In genomic region chr1:178580876-178581275, GRCh38 we compare ENCODE assay signal across 26 cellular contexts.
A peak's percentile ranks its signal among the peaks of the same experiment; 100 is the strongest.
DNase-seq lines count a peak whose midpoint lies in the region; ATAC-seq, FAIRE-seq and TF ChIP-seq lines count a peak whose summit lies in the region.
"Had no signal": no experiment of that assay in that cellular context is flagged by ENCODE, and none has a peak within 500 bp of the region (broad histone marks: within the 10 kb centered on the region; RNA-seq: fewer than 3 reads in every experiment).

No MANE protein-coding gene starts in this region.

- H3K36me3 Mint-ChIP-seq in stimulated activated effector memory CD8-positive, alpha-beta T cell treated with anti-CD3 and anti-CD28 coated beads, Interleukin-12 subunit alpha, Interleukin-12 subunit beta, amount 100 ng/mL, for 72 hours, result no peaks in the 10 kb centered on the region
- H3K36me3 Mint-ChIP-seq: immature natural killer cell had no signal

- POLR2A ChIA-PET in HEK293T (lab: Yijun Ruan, JAX), result no interaction called here

- no peak overlapping the region for H3K4me3 Mint-ChIP-seq in stimulated activated effector memory CD8-positive, alpha-beta T cell treated with anti-CD3 and anti-CD28 coated beads, Interleukin-12 subunit alpha, Interleukin-12 subunit beta, amount 100 ng/mL, for 72 hours
- H3K4me3 Mint-ChIP-seq: activated CD8-positive, alpha-beta T cell treated with anti-CD3 and anti-CD28 coated beads for 36 hours; activated T-cell treated with anti-CD3 and anti-CD28 coated beads, Interleukin-2, amount 50 U/mL, for 24 hours; immature natural killer cell; T-helper 1 cell treated with Interleukin-12 subunit alpha and Interleukin-12 subunit beta and Interleukin-4 antibody, amounts not matched to agents 30 μg/mL and 1 μg/mL, for 36 hours had no signal

- no peak overlapping the region for H3K4me3 ChIP-seq in BLaER1 treated with 17β-estradiol and CSF1 and Interleukin-3, amounts not matched to agents 10 nM and 100 nM
- H3K4me3 ChIP-seq in MM.1S (ENCODE audit: low read length) (no peak overlapping the region; the same call in 1 of the 2 replicates), mucosa of rectum (ENCODE audit: low read length in 2 of 2) (no peak overlapping the region), suprapubic skin (no peak overlapping the region), small intestine (ENCODE audit: low read depth in 1 of 2, low read length in 2 of 2) (no peak overlapping the region)
- H3K4me3 ChIP-seq: A549, cardiac muscle cell, left ventricle myocardium inferior, MG63, SJCRH30 had no signal

- no peaks in the 10 kb centered on the region for H3K9me3 Mint-ChIP-seq in stimulated activated effector memory CD8-positive, alpha-beta T cell treated with anti-CD3 and anti-CD28 coated beads, Interleukin-12 subunit alpha, Interleukin-12 subunit beta, amount 100 ng/mL, for 72 hours
- H3K9me3 Mint-ChIP-seq: activated CD8-positive, alpha-beta T cell treated with anti-CD3 and anti-CD28 coated beads for 36 hours; activated T-cell treated with anti-CD3 and anti-CD28 coated beads, Interleukin-2, amount 50 U/mL, for 24 hours; immature natural killer cell; T-helper 1 cell treated with Interleukin-12 subunit alpha and Interleukin-12 subunit beta and Interleukin-4 antibody, amounts not matched to agents 30 μg/mL and 1 μg/mL, for 36 hours had no signal

- peaks cover 46% of the 10 kb centered on the region for H3F3A ChIP-seq in MM.1S (ENCODE audit: insufficient read depth, low read length)

- DNase-seq in MM.1S (no peak), HEK293T (ENCODE audit: extremely low spot score) (no peak), suprapubic skin (ENCODE audit: low spot score in 2 of 2) (no peak), small intestine (no peak)
- no peak for DNase-seq in stimulated activated effector memory CD8-positive, alpha-beta T cell treated with anti-CD3 and anti-CD28 coated beads, Interleukin-12 subunit alpha, Interleukin-12 subunit beta, amount 100 ng/mL, for 72 hours (ENCODE audit: low spot score in 2 of 2)
- DNase-seq: activated CD4-positive, CD25-positive, alpha-beta regulatory T cell; activated CD8-positive, alpha-beta T cell treated with anti-CD3 and anti-CD28 coated beads for 36 hours; activated naive CD4-positive, alpha-beta T cell; activated T-cell treated with anti-CD3 and anti-CD28 coated beads, Interleukin-2, amount 50 U/mL, for 24 hours; Calu3; EL; immature natural killer cell; left ventricle myocardium inferior; MG63; midbrain; NCI-H748 treated with DMSO at 0.1 percent for 48 hours; stimulated activated CD4-positive, alpha-beta T cell treated with anti-CD3 and anti-CD28 coated beads, Interleukin-4, amount 100 ng/mL, for 24 hours had no signal

- TF ChIP-seq CTCF in MM.1S (IDR thresholded peaks at IDR 0.05; ENCODE audit: low read length), result no peak
- no peak for TF ChIP-seq CTCF in suprapubic skin (IDR thresholded peaks at IDR 0.05)

- H3K9ac ChIP-seq in BLaER1 treated with 17β-estradiol and CSF1 and Interleukin-3, amounts not matched to agents 10 nM and 100 nM, result no peak overlapping the region
- H3K9ac ChIP-seq in MM.1S (ENCODE audit: low read length) (peak overlapping the region; percentile 50), mucosa of rectum (ENCODE audit: low read depth in 1 of 2, low read length in 2 of 2) (no peak overlapping the region)

- H2AFZ ChIP-seq in MM.1S (ENCODE audit: low read length), result peak overlapping the region; percentile 55; the same call in 1 of the 2 replicates

- H3K9me2 ChIP-seq in MM.1S (replicated peaks; ENCODE audit: insufficient read depth, low read length), result no peaks in the 10 kb centered on the region

- H3K4me1 Mint-ChIP-seq in stimulated activated effector memory CD8-positive, alpha-beta T cell treated with anti-CD3 and anti-CD28 coated beads, Interleukin-12 subunit alpha, Interleukin-12 subunit beta, amount 100 ng/mL, for 72 hours, result no peaks in the 10 kb centered on the region
- H3K4me1 Mint-ChIP-seq: immature natural killer cell had no signal

- peak; percentile 17 for ATAC-seq in GM19438 (IDR thresholded peaks at IDR 0.05; ENCODE audit: low read depth, unreplicated experiment)
- no peak for ATAC-seq in stimulated activated effector memory CD8-positive, alpha-beta T cell treated with anti-CD3 and anti-CD28 coated beads, Interleukin-12 subunit alpha, Interleukin-12 subunit beta, amount 100 ng/mL, for 72 hours
- ATAC-seq: A549; activated CD8-positive, alpha-beta T cell treated with anti-CD3 and anti-CD28 coated beads for 36 hours; Panc1 had no signal

- H3K4me1 ChIP-seq in BLaER1 treated with 17β-estradiol and CSF1 and Interleukin-3, amounts not matched to agents 10 nM and 100 nM, result peaks cover 0 to 37% (median 33%) of the 10 kb centered on the region in 10 experiments; a peak in 16 of 20 replicates
- peaks cover 75% of the 10 kb centered on the region for H3K4me1 ChIP-seq in MM.1S (ENCODE audit: low read length)
- H3K4me1 ChIP-seq in mucosa of rectum (ENCODE audit: control insufficient read depth in 2 of 2, insufficient read depth in 2 of 2, low read length in 2 of 2), result peaks cover 2% of the 10 kb centered on the region in 2 donors
- H3K4me1 ChIP-seq in suprapubic skin, result no peaks in the 10 kb centered on the region
- peaks cover 2% of the 10 kb centered on the region in 2 donors for H3K4me1 ChIP-seq in small intestine (ENCODE audit: control insufficient read depth in 2 of 2, insufficient read depth in 1 of 2, low read depth in 1 of 2, low read length in 1 of 2)
- H3K4me1 ChIP-seq: A549 had no signal

- H3K27me3 ChIP-seq in BLaER1 treated with 17β-estradiol and CSF1 and Interleukin-3, amounts not matched to agents 10 nM and 100 nM, result no peaks in the 10 kb centered on the region
- no peaks in the 10 kb centered on the region for H3K27me3 ChIP-seq in MM.1S (replicated peaks; ENCODE audit: insufficient read depth, low read length)
- no peaks in the 10 kb centered on the region for H3K27me3 ChIP-seq in mucosa of rectum (ENCODE audit: control insufficient read depth in 2 of 2, insufficient read depth in 2 of 2, low read length in 2 of 2)
- no peaks in the 10 kb centered on the region for H3K27me3 ChIP-seq in suprapubic skin
- no peaks in the 10 kb centered on the region for H3K27me3 ChIP-seq in small intestine (ENCODE audit: control insufficient read depth in 2 of 2, insufficient read depth in 2 of 2, low read length in 2 of 2)
- H3K27me3 ChIP-seq: cardiac muscle cell, MG63, SJCRH30 had no signal

- FAIRE-seq in small intestine (lab: Jason Lieb, UNC), result no peak
- FAIRE-seq: A549, endometrium had no signal

- TF ChIP-seq EP300 in suprapubic skin (IDR thresholded peaks at IDR 0.05), result no peak

- WGBS in suprapubic skin, result 88% methylated on average over 5 of the region's 5 CpGs
- 80 to 85% (median 82%) methylated on average over 5 of the region's 5 CpGs for WGBS in small intestine, 3 donors

- TF ChIP-seq POLR2A in suprapubic skin (IDR thresholded peaks at IDR 0.05), result no peak

- no peaks in the 10 kb centered on the region for H3K36me3 ChIP-seq in BLaER1 treated with 17β-estradiol and CSF1 and Interleukin-3, amounts not matched to agents 10 nM and 100 nM
- H3K36me3 ChIP-seq in MM.1S (replicated peaks; ENCODE audit: insufficient read depth, low read length), result no peaks in the 10 kb centered on the region
- H3K36me3 ChIP-seq in mucosa of rectum (ENCODE audit: control insufficient read depth in 2 of 2, insufficient read depth in 2 of 2, low read length in 2 of 2), result no peaks in the 10 kb centered on the region
- H3K36me3 ChIP-seq in suprapubic skin, result no peaks in the 10 kb centered on the region
- H3K36me3 ChIP-seq in small intestine (ENCODE audit: control insufficient read depth in 2 of 2, insufficient read depth in 2 of 2, low read length in 2 of 2), result no peaks in the 10 kb centered on the region
- H3K36me3 ChIP-seq: cardiac muscle cell, left ventricle myocardium inferior, MG63, SJCRH30 had no signal

- peak overlapping the region in 8 of 11 experiments; percentile 8 to 71 (median 57); a peak in 12 of 22 replicates for H3K4me2 ChIP-seq in BLaER1 treated with 17β-estradiol and CSF1 and Interleukin-3, amounts not matched to agents 10 nM and 100 nM
- H3K4me2 ChIP-seq in MM.1S (ENCODE audit: low read depth, low read length), result peak overlapping the region; percentile 70
- H3K4me2 ChIP-seq: A549 had no signal

- H3K9me3 ChIP-seq in BLaER1 treated with 17β-estradiol and CSF1 and Interleukin-3, amounts not matched to agents 10 nM and 100 nM (replicated peaks in 1 of 11), result no peaks in the 10 kb centered on the region
- no peaks in the 10 kb centered on the region for H3K9me3 ChIP-seq in MM.1S (replicated peaks; ENCODE audit: insufficient read depth, low read length)
- H3K9me3 ChIP-seq in mucosa of rectum (ENCODE audit: control insufficient read depth in 2 of 2, low read length in 2 of 2), result no peaks in the 10 kb centered on the region
- no peaks in the 10 kb centered on the region for H3K9me3 ChIP-seq in suprapubic skin
- no peaks in the 10 kb centered on the region for H3K9me3 ChIP-seq in small intestine (ENCODE audit: control insufficient read depth, low read depth)
- H3K9me3 ChIP-seq: A549, left ventricle myocardium inferior, MG63, SJCRH30 had no signal

- H3K79me2 ChIP-seq in MM.1S (ENCODE audit: low read length), result peaks cover 16% of the 10 kb centered on the region; the same call in 1 of the 2 replicates

- H4K20me1 ChIP-seq in BLaER1 treated with 17β-estradiol and CSF1 and Interleukin-3, amounts not matched to agents 10 nM and 100 nM, result no peaks in the 10 kb centered on the region
- no peaks in the 10 kb centered on the region for H4K20me1 ChIP-seq in MM.1S (ENCODE audit: insufficient read depth, low read length)

- CTCF ChIA-PET in HEK293T (lab: Yijun Ruan, JAX), result no interaction called here

- H3K27ac ChIP-seq in BLaER1 treated with 17β-estradiol and CSF1 and Interleukin-3, amounts not matched to agents 10 nM and 100 nM, result no peak overlapping the region
- H3K27ac ChIP-seq in MM.1S (ENCODE audit: low read length) (peak overlapping the region; percentile 85), mucosa of rectum (ENCODE audit: low read depth in 2 of 2, low read length in 2 of 2) (peak overlapping the region; percentile 36 to 76), suprapubic skin (no peak overlapping the region), small intestine (ENCODE audit: low read depth in 1 of 2, low read length in 1 of 2) (peak overlapping the region in 1 of 2 donors; percentile 57)
- H3K27ac ChIP-seq: A549, cardiac muscle cell, left ventricle myocardium inferior, SJCRH30 had no signal

- H3K27ac Mint-ChIP-seq in stimulated activated effector memory CD8-positive, alpha-beta T cell treated with anti-CD3 and anti-CD28 coated beads, Interleukin-12 subunit alpha, Interleukin-12 subunit beta, amount 100 ng/mL, for 72 hours, result no peak overlapping the region
- H3K27ac Mint-ChIP-seq: activated CD8-positive, alpha-beta T cell treated with anti-CD3 and anti-CD28 coated beads for 36 hours; activated T-cell treated with anti-CD3 and anti-CD28 coated beads, Interleukin-2, amount 50 U/mL, for 24 hours; immature natural killer cell; T-helper 1 cell treated with Interleukin-12 subunit alpha and Interleukin-12 subunit beta and Interleukin-4 antibody, amounts not matched to agents 30 μg/mL and 1 μg/mL, for 36 hours had no signal

TF ChIP-seq in HEK293T, 16 proteins besides CTCF, POLR2A, EP300 and RAD21 (continues in another document):
- TF ChIP-seq ARNT (IDR thresholded peaks at IDR 0.05) (no peak), FOXM1 (IDR thresholded peaks at IDR 0.05; ENCODE audit: borderline replicate concordance) (no peak), ZNF384 (IDR thresholded peaks at IDR 0.05) (no peak), FOXK2 (IDR thresholded peaks at IDR 0.05) (no peak), CTBP1 (IDR thresholded peaks at IDR 0.05; ENCODE audit: borderline replicate concordance) (no peak)

Comparison
In these comparisons a context has a peak if more than half of its experiments do, and no peak if none do; other contexts are left out.
1. H3K27ac ChIP-seq: peak in MM.1S (single experiment) and mucosa of rectum (2 of 2); none in BLaER1 treated with 17β-estradiol and CSF1 and Interleukin-3, amounts not matched to agents 10 nM and 100 nM (0 of 11) and suprapubic skin (single experiment).